8 cellular contexts compared by ENCODE assay signal in the genomic region with DNA sequence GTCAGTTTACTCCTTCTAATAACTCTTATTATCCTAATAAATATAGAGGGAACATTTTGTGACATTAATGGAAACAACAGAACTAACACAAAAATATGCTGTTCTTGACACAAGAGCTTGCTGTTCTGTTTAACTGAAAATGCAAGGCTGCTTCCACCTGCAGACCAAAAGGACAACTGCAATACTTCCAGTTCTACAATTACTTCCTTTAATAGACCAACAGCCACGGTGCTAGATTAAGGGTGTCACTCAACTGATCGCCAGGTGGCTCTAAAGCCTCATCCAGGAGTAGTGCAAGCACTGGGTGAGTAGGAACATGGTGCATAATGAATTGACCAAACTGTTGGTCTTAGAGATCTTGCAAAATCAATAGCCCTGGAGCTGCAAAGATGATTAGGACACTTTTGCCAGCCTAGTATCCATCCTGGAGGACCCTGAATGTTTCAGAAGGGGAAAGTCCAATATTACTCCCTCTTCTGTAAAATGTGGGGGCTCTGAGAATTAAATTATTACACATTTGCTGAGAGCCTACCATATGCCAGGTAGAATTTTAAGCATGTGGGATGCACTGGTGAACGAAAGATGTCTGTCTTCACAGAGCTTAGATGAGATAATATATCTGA.
DNase-seq lines count a peak whose midpoint lies in the region; ATAC-seq and TF ChIP-seq lines count a peak whose summit lies in the region.

No MANE protein-coding gene starts in this region.

- TF ChIP-seq POLR2A in GM18505 (IDR thresholded peaks at IDR 0.05; ENCODE audit: borderline replicate concordance, extremely low read depth, insufficient read depth, insufficient read length), result no peak

- DNase-seq in AG20443 (ENCODE audit: low spot score) (peak; percentile 24), NCI-H226 (peak; percentile 58), amniotic epithelial cell (ENCODE audit: low read depth) (peak; percentile 68), left kidney (ENCODE audit: low read depth, low spot score) (peak; percentile 43), activated gamma-delta T cell (lab: John Stamatoyannopoulos, UW) (no peak), NCI-H2029 (lab: John Stamatoyannopoulos, UW) (no peak)

- ATAC-seq in GM18505 (IDR thresholded peaks at IDR 0.05; ENCODE audit: unreplicated experiment) (peak; percentile 92), HG02943 (IDR thresholded peaks at IDR 0.05; ENCODE audit: low read depth, unreplicated experiment) (peak; percentile 78)

Comparison
In these comparisons a context has a peak if more than half of its experiments do, and no peak if none do; other contexts are left out.
1. DNase-seq: peak in AG20443 (single experiment), NCI-H226 (single experiment), amniotic epithelial cell (single experiment) and left kidney (single experiment); none in activated gamma-delta T cell (single experiment) and NCI-H2029 (single experiment).